8 cellular contexts compared by ENCODE assay signal in the genomic region with DNA sequence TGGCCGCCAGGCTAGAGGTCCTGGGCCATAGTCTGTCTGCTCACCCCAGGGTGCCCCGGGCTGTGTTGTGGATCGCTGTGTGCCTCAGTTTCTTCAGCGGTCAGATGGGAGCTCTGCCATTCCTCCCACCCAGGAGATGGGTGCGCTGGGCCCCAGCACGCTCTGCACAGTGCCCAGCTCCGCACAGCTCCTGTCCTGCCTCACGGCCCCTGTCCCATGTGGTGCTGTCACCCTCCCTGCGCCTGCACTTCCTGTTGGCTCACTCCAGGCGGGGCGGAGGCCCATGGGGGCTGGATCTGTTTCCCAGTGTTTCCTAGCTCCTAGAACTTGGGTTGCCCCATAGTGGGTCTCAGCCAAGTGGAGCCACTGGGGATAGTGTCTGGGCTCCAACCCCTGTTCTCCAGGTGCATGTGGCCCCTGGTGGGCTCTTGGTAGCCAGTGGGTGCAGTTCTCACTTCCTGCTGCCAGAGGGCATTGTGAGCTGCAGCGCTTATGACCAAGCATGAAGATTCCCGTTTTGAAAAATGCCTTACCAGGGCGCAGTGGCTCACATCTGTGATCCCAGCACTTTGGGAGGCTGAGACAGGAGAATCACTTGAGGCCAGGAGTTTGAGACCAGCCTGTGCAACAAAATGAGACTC.
A peak's percentile ranks its signal among the peaks of the same experiment; 100 is the strongest.
DNase-seq lines count a peak whose midpoint lies in the region; ATAC-seq, FAIRE-seq and TF ChIP-seq lines count a peak whose summit lies in the region.
"Had no signal": no experiment of that assay in that cellular context is flagged by ENCODE, and none has a peak within 500 bp of the region (broad histone marks: within the 10 kb centered on the region; RNA-seq: fewer than 3 reads in every experiment).

No MANE protein-coding gene starts in this region.

- no peak overlapping the region for H3K9ac ChIP-seq in astrocyte (ENCODE audit: low read length)
- H3K9ac ChIP-seq in liver (ENCODE audit: low read depth in 1 of 2, low read length in 2 of 2) = no peak overlapping the region

- H3K9me3 ChIP-seq in DOHH2 (ENCODE audit: control insufficient read depth, insufficient read depth, low read length) (no peaks in the 10 kb centered on the region), astrocyte (ENCODE audit: insufficient read depth, low read depth, low read length) (no peaks in the 10 kb centered on the region), liver (ENCODE audit: control insufficient read depth in 4 of 4, low read length in 3 of 4) (no peaks in the 10 kb centered on the region)

- H4K20me1 ChIP-seq in DOHH2 (ENCODE audit: control insufficient read depth, insufficient read depth, low read depth, low read length) = no peaks in the 10 kb centered on the region
- H4K20me1 ChIP-seq in astrocyte (ENCODE audit: insufficient read depth, low read length) = peaks cover 67% of the 10 kb centered on the region

- H3K27me3 ChIP-seq in DOHH2 (ENCODE audit: control insufficient read depth, low read length) (no peaks in the 10 kb centered on the region), astrocyte (ENCODE audit: insufficient read depth, low read length) (no peaks in the 10 kb centered on the region), liver (ENCODE audit: control insufficient read depth in 4 of 4, insufficient read depth in 4 of 4, low read length in 3 of 4) (no peaks in the 10 kb centered on the region)

- no peaks in the 10 kb centered on the region for H3F3A ChIP-seq in DOHH2 (ENCODE audit: control insufficient read depth, insufficient read depth)

- H3K4me3 ChIP-seq in DOHH2 (ENCODE audit: low read length) (no peak overlapping the region), astrocyte (ENCODE audit: insufficient read depth, low read depth, low read length) (no peak overlapping the region), liver (ENCODE audit: low read depth in 1 of 3, low read length in 3 of 3) (no peak overlapping the region)

- H3K27ac Mint-ChIP-seq in astrocyte (ENCODE audit: unreplicated experiment) = no peak overlapping the region

- peaks cover 15% of the 10 kb centered on the region for H3K4me1 Mint-ChIP-seq in astrocyte (ENCODE audit: low read depth, unreplicated experiment)

- DNase-seq in HT-29 (ENCODE audit: low spot score) (peak; percentile 47), astrocyte (ENCODE audit: low read depth) (no peak), mesenteric fat pad (ENCODE audit: low spot score) (no peak), NCI-H1930 (lab: John Stamatoyannopoulos, UW) (no peak)

- no peak overlapping the region for H2AFZ ChIP-seq in astrocyte (ENCODE audit: low read depth, low read length)

- no peaks in the 10 kb centered on the region for H3K9me2 ChIP-seq in DOHH2 (replicated peaks; ENCODE audit: control insufficient read depth, low read length)

- no peak overlapping the region for H3K27ac ChIP-seq in DOHH2 (ENCODE audit: low read depth, low read length)
- no peak overlapping the region for H3K27ac ChIP-seq in astrocyte (ENCODE audit: low read depth, low read length)
- no peak overlapping the region for H3K27ac ChIP-seq in liver (ENCODE audit: low read depth in 1 of 2, low read length in 2 of 2)

- peak in 1 of 2 donors; percentile 54 for TF ChIP-seq RAD21 in liver (IDR thresholded peaks at IDR 0.05)

- TF ChIP-seq CTCF in DOHH2 (IDR thresholded peaks at IDR 0.05; ENCODE audit: low read depth, low read length, poor library complexity, severe bottlenecking) (peak; percentile 51), astrocyte (IDR thresholded peaks at IDR 0.05; ENCODE audit: insufficient read depth, low read depth, low read length) (peak; percentile 45), liver (IDR thresholded peaks at IDR 0.05; ENCODE audit: low read depth, low read length, missing input control) (peak; percentile 33)

- H3K36me3 Mint-ChIP-seq in astrocyte (ENCODE audit: low read depth, unreplicated experiment) = peaks cover 15% of the 10 kb centered on the region

- no peak for FAIRE-seq in astrocyte (lab: Jason Lieb, UNC)

- H3K4me2 ChIP-seq in DOHH2 (ENCODE audit: low read length) = no peak overlapping the region
- H3K4me2 ChIP-seq in astrocyte (ENCODE audit: low read length) = no peak overlapping the region

- 67% methylated on average over 14 of the region's 14 CpGs for WGBS in liver

- no peaks in the 10 kb centered on the region; the same call in 1 of the 2 replicates for H3K36me3 ChIP-seq in DOHH2 (ENCODE audit: control insufficient read depth, low read length)
- peaks cover 4% of the 10 kb centered on the region for H3K36me3 ChIP-seq in astrocyte (ENCODE audit: insufficient read depth, low read length)
- peaks cover 4 to 31% (median 11%) of the 10 kb centered on the region in 4 donors for H3K36me3 ChIP-seq in liver (ENCODE audit: control insufficient read depth in 4 of 4, insufficient read depth in 3 of 4, low read depth in 1 of 4, low read length in 3 of 4)

- H3K4me3 Mint-ChIP-seq in astrocyte (ENCODE audit: unreplicated experiment) = no peak overlapping the region
- H3K4me3 Mint-ChIP-seq: naive thymus-derived CD8-positive, alpha-beta T cell had no signal

- no peaks in the 10 kb centered on the region for H3K9me3 Mint-ChIP-seq in astrocyte (ENCODE audit: unreplicated experiment)
- H3K9me3 Mint-ChIP-seq: naive thymus-derived CD8-positive, alpha-beta T cell had no signal

- no peaks in the 10 kb centered on the region for H3K27me3 Mint-ChIP-seq in astrocyte (ENCODE audit: low read depth, unreplicated experiment)
- H3K27me3 Mint-ChIP-seq: naive thymus-derived CD8-positive, alpha-beta T cell had no signal

- no peaks in the 10 kb centered on the region for H3K4me1 ChIP-seq in DOHH2 (ENCODE audit: control insufficient read depth, low read length)
- peaks cover 40% of the 10 kb centered on the region for H3K4me1 ChIP-seq in astrocyte (ENCODE audit: insufficient read depth, low read length)
- H3K4me1 ChIP-seq in liver (ENCODE audit: control insufficient read depth in 4 of 4, insufficient read depth in 4 of 4, low read length in 3 of 4) = no peaks in the 10 kb centered on the region

- no peak for ATAC-seq in GM21786 (IDR thresholded peaks at IDR 0.05; ENCODE audit: unreplicated experiment)
- ATAC-seq: naive thymus-derived CD8-positive, alpha-beta T cell had no signal

- H3K79me2 ChIP-seq in DOHH2 (ENCODE audit: control insufficient read depth, low read length) (no peaks in the 10 kb centered on the region), astrocyte (ENCODE audit: insufficient read depth, low read length) (peaks cover 31% of the 10 kb centered on the region)

TF ChIP-seq in liver, 16 proteins besides CTCF, POLR2A, EP300 and RAD21 (continues in another document):
- TF ChIP-seq HNF4A (conservative IDR thresholded peaks at IDR 0.05) (no peak), GABPA (IDR thresholded peaks at IDR 0.05 in 1 of 2, conservative IDR thresholded peaks at IDR 0.05 in 1 of 2) (no peak), JUND (IDR thresholded peaks at IDR 0.05) (no peak), NR2F2 (IDR thresholded peaks at IDR 0.05) (no peak), SP1 (IDR thresholded peaks at IDR 0.05) (no peak), HNF4G (IDR thresholded peaks at IDR 0.05) (no peak), FOXA1 (IDR thresholded peaks at IDR 0.05) (no peak), EGR1 (IDR thresholded peaks at IDR 0.05; ENCODE audit: low read depth in 2 of 2) (no peak), FOXA2 (IDR thresholded peaks at IDR 0.05) (no peak), RXRA (IDR thresholded peaks at IDR 0.05) (no peak), YY1 (IDR thresholded peaks at IDR 0.05) (no peak), TAF1 (conservative IDR thresholded peaks at IDR 0.05) (no peak)
- TF ChIP-seq, protein P1, sequence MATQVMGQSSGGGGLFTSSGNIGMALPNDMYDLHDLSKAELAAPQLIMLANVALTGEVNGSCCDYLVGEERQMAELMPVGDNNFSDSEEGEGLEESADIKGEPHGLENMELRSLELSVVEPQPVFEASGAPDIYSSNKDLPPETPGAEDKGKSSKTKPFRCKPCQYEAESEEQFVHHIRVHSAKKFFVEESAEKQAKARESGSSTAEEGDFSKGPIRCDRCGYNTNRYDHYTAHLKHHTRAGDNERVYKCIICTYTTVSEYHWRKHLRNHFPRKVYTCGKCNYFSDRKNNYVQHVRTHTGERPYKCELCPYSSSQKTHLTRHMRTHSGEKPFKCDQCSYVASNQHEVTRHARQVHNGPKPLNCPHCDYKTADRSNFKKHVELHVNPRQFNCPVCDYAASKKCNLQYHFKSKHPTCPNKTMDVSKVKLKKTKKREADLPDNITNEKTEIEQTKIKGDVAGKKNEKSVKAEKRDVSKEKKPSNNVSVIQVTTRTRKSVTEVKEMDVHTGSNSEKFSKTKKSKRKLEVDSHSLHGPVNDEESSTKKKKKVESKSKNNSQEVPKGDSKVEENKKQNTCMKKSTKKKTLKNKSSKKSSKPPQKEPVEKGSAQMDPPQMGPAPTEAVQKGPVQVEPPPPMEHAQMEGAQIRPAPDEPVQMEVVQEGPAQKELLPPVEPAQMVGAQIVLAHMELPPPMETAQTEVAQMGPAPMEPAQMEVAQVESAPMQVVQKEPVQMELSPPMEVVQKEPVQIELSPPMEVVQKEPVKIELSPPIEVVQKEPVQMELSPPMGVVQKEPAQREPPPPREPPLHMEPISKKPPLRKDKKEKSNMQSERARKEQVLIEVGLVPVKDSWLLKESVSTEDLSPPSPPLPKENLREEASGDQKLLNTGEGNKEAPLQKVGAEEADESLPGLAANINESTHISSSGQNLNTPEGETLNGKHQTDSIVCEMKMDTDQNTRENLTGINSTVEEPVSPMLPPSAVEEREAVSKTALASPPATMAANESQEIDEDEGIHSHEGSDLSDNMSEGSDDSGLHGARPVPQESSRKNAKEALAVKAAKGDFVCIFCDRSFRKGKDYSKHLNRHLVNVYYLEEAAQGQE (IDR thresholded peaks at IDR 0.05) = no peak
- TF ChIP-seq, protein P2, sequence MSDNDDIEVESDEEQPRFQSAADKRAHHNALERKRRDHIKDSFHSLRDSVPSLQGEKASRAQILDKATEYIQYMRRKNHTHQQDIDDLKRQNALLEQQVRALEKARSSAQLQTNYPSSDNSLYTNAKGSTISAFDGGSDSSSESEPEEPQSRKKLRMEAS (IDR thresholded peaks at IDR 0.05) = no peak
- TF ChIP-seq, protein P3, sequence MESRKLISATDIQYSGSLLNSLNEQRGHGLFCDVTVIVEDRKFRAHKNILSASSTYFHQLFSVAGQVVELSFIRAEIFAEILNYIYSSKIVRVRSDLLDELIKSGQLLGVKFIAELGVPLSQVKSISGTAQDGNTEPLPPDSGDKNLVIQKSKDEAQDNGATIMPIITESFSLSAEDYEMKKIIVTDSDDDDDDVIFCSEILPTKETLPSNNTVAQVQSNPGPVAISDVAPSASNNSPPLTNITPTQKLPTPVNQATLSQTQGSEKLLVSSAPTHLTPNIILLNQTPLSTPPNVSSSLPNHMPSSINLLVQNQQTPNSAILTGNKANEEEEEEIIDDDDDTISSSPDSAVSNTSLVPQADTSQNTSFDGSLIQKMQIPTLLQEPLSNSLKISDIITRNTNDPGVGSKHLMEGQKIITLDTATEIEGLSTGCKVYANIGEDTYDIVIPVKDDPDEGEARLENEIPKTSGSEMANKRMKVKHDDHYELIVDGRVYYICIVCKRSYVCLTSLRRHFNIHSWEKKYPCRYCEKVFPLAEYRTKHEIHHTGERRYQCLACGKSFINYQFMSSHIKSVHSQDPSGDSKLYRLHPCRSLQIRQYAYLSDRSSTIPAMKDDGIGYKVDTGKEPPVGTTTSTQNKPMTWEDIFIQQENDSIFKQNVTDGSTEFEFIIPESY (IDR thresholded peaks at IDR 0.05) = no peak
